ENCODE assay signal across 34 cellular contexts in genomic region chr19:3464797-3465235, GRCh38. TPM values are rescaled to one million over a fixed set of nuclear protein-coding genes. Genes with fewer than 3 reads are reported as not detected.
DNase-seq lines count a peak whose midpoint lies in the region; ATAC-seq and TF ChIP-seq lines count a peak whose summit lies in the region.
"Had no signal": no experiment of that assay in that cellular context is flagged by ENCODE, and none has a peak within 500 bp of the region (broad histone marks: within the 10 kb centered on the region; RNA-seq: fewer than 3 reads in every experiment).

No MANE protein-coding gene starts in this region.

- H3K27me3 ChIP-seq in iPS-15b (ENCODE audit: control insufficient read depth, insufficient read depth, low read length) (peaks cover 54% of the 10 kb centered on the region), sigmoid colon (no peaks in the 10 kb centered on the region)

- no peak for TF ChIP-seq CTCF in sigmoid colon (IDR thresholded peaks at IDR 0.05)
- no peak for TF ChIP-seq CTCF in GM13976 (IDR thresholded peaks at IDR 0.05; ENCODE audit: borderline replicate concordance, control extremely low read depth, extremely low read depth, insufficient read depth, missing control alignments)

- H3K36me3 ChIP-seq in iPS-15b (ENCODE audit: control insufficient read depth, insufficient read depth, low read length) = no peaks in the 10 kb centered on the region
- peaks cover 0 to 41% (median 14%) of the 10 kb centered on the region in 4 donors for H3K36me3 ChIP-seq in sigmoid colon
- H3K36me3 ChIP-seq: cardiac muscle cell had no signal

- H3K4me3 ChIP-seq in iPS-15b (ENCODE audit: low read depth, low read length) (peak overlapping the region; percentile 37), sigmoid colon (no peak overlapping the region)
- H3K4me3 ChIP-seq: A549, cardiac muscle cell, GM12878, lower lobe of right lung had no signal

- DNase-seq in CD1c-positive myeloid dendritic cell (ENCODE audit: extremely low spot score) (peak; percentile 26), amniotic epithelial cell (ENCODE audit: low read depth) (peak; percentile 34), sigmoid colon (no peak), GM13976 (ENCODE audit: low spot score) (no peak)
- DNase-seq: activated CD4-positive, alpha-beta T cell treated with anti-CD3 and anti-CD28 coated beads, Interleukin-2, amount 50 U/mL, for 48 hours; activated naive CD4-positive, alpha-beta T cell treated with Interleukin-2 at 50 U/mL for 16 hours; AML-193; amygdala; CD8-positive, alpha-beta T cell; cortex of kidney; foreskin melanocyte; hypothalamus; KG1; kidney; lower lobe of right lung; MM.1S; NCI-H1417 treated with DMSO at 0.1 percent for 48 hours; NCI-H2081; NCI-H2227 treated with DMSO at 0.1 percent for 48 hours; NCI-H69; RPMI8226; stimulated activated naive CD4-positive, alpha-beta T cell treated with Interleukin-2 at 50 U/mL for 16 hours had no signal

- in situ Hi-C loops in GM13976 (cut with MboI; ENCODE audit: low sequenced_read_pairs, unreplicated experiment) = no loop called here

- TF ChIP-seq EP300 in sigmoid colon (IDR thresholded peaks at IDR 0.05) = no peak

- H3K9me3 ChIP-seq in iPS-15b (ENCODE audit: control insufficient read depth, insufficient read depth, low read length) (no peaks in the 10 kb centered on the region), sigmoid colon (no peaks in the 10 kb centered on the region)
- H3K9me3 ChIP-seq: lower lobe of right lung had no signal

- 86 to 94% methylated on average over 23 of the region's 23 CpGs for WGBS in sigmoid colon, 2 donors

- intact Hi-C loops in sigmoid colon (cut with DNase I) = loop anchor here (5.0 kb wide), 1 partner anchor 33 kb away; no protein-coding TSS in a partner anchor

- TF ChIP-seq POLR2A in sigmoid colon (IDR thresholded peaks at IDR 0.05) (no peak), GM18505 (IDR thresholded peaks at IDR 0.05; ENCODE audit: borderline replicate concordance, extremely low read depth, insufficient read depth, insufficient read length) (no peak)

- no peak overlapping the region for H3K9ac ChIP-seq in iPS-15b (ENCODE audit: low read depth, low read length)

- ATAC-seq in GM18505 (IDR thresholded peaks at IDR 0.05; ENCODE audit: unreplicated experiment) (no peak), GM21619 (IDR thresholded peaks at IDR 0.05; ENCODE audit: unreplicated experiment) (no peak), GM21381 (IDR thresholded peaks at IDR 0.05; ENCODE audit: unreplicated experiment) (no peak)
- ATAC-seq: CD8-positive, alpha-beta T cell; esophagus mucosa; GM12878; lower lobe of right lung had no signal

- no peaks in the 10 kb centered on the region for H3K4me1 ChIP-seq in iPS-15b (ENCODE audit: control insufficient read depth, insufficient read depth, low read length)
- peaks cover 0 to 83% (median 74%) of the 10 kb centered on the region in 4 donors for H3K4me1 ChIP-seq in sigmoid colon

- H3K27ac ChIP-seq in sigmoid colon = peak overlapping the region; percentile 70 to 92 (median 86)
- H3K27ac ChIP-seq: cardiac muscle cell, lower lobe of right lung had no signal

RNA-seq across cellular contexts. Expression of gene SMIM24, which starts 15.5 kb away (rescaled TPM):
- not detected for total RNA-seq in sigmoid colon
- polyA plus RNA-seq in sigmoid colon = 10 to 100 TPM; 15.1 to 72.7 (median 30.3) TPM
- total RNA-seq: esophagus mucosa; HT1080; lower lobe of right lung; T-helper 1 cell treated with Interleukin-12 subunit alpha and Interleukin-12 subunit beta and Interleukin-4 antibody, amounts not matched to agents 30 ng/mL and 1 ng/mL, for 36 hours had no signal

RNA-seq across cellular contexts. Expression of gene SMIM44, which starts 18.4 kb away (rescaled TPM):
- not detected for total RNA-seq in sigmoid colon
- 1 to 10 TPM in 1 of 3 donors, not detected in 2; 2.9 TPM for polyA plus RNA-seq in sigmoid colon
- total RNA-seq: cardiac muscle cell; CD8-positive, alpha-beta T cell; esophagus mucosa; GM12878; HT1080; kidney; lower lobe of right lung; progenitor cell of endocrine pancreas; T-helper 1 cell treated with Interleukin-12 subunit alpha and Interleukin-12 subunit beta and Interleukin-4 antibody, amounts not matched to agents 30 ng/mL and 1 ng/mL, for 36 hours had no signal
- polyA plus RNA-seq: A549, cardiac muscle cell, GM12878, thymus had no signal

RNA-seq across cellular contexts. Expression of gene DOHH, which starts 35.7 kb away (rescaled TPM):
- 10 to 100 TPM; 11.7 to 18.1 (median 17.0) TPM for total RNA-seq in sigmoid colon
- 10 to 100 TPM in 1 of 3 donors, 1 to 10 TPM in 2; 7.2 to 22.5 (median 7.2) TPM for polyA plus RNA-seq in sigmoid colon

RNA-seq across cellular contexts. Expression of gene FZR1, which starts 41.3 kb away (rescaled TPM):
- 10 to 100 TPM; 11.8 to 44.6 (median 20.5) TPM for total RNA-seq in sigmoid colon
- 10 to 100 TPM; 11.4 to 33.3 (median 13.9) TPM for polyA plus RNA-seq in sigmoid colon

Comparison
In these comparisons a context has a peak if more than half of its experiments do, and no peak if none do; other contexts are left out.
1. DNase-seq: peak in CD1c-positive myeloid dendritic cell (single experiment) and amniotic epithelial cell (single experiment); none in sigmoid colon (single experiment) and GM13976 (single experiment).